Comparison of ENCODE assay signal across 1 cellular context in genomic region chr4:113784497-113785254, GRCh38.
TF ChIP-seq lines count a peak whose summit lies in the region.

No MANE protein-coding gene starts in this region.

TF ChIP-seq in HepG2, 621 proteins besides CTCF, POLR2A, EP300 and RAD21 (continued from another document):
- TF ChIP-seq MAX (IDR thresholded peaks at IDR 0.05) (no peak), ZBTB2 (CRISPR knock-in tag; IDR thresholded peaks at IDR 0.05; ENCODE audit: low read depth) (no peak), MXI1 (IDR thresholded peaks at IDR 0.05; ENCODE audit: borderline replicate concordance, low read depth, low read length) (no peak), ZSCAN9 (CRISPR knock-in tag; IDR thresholded peaks at IDR 0.05; ENCODE audit: borderline replicate concordance) (0 out of 2 replicates have a peak, but pooled peaks have one; percentile 57), ZNF549 (CRISPR knock-in tag; IDR thresholded peaks at IDR 0.05) (no peak), ZNF816 (CRISPR knock-in tag; IDR thresholded peaks at IDR 0.05; ENCODE audit: borderline replicate concordance) (no peak), ZBTB43 (CRISPR knock-in tag; conservative IDR thresholded peaks at IDR 0.05) (peak; percentile 98), KLF16 (CRISPR knock-in tag; IDR thresholded peaks at IDR 0.05) (peak in 1 of 2 experiments; percentile 44; a peak in 1 of 4 replicates), MATR3 (CRISPR knock-in tag; IDR thresholded peaks at IDR 0.05) (no peak), ZSCAN29 (CRISPR knock-in tag; conservative IDR thresholded peaks at IDR 0.05) (peak; percentile 64; the same call in 1 of the 2 replicates), BRD4 (CRISPR knock-in tag; IDR thresholded peaks at IDR 0.05) (no peak), ATF7-NPFF (CRISPR knock-in tag; IDR thresholded peaks at IDR 0.05; ENCODE audit: low read depth) (no peak), NFRKB (IDR thresholded peaks at IDR 0.05) (no peak), DPF2 (CRISPR knock-in tag; IDR thresholded peaks at IDR 0.05; ENCODE audit: borderline replicate concordance, low read depth) (peak; percentile 71; the same call in 1 of the 2 replicates), ATM (IDR thresholded peaks at IDR 0.05; ENCODE audit: borderline replicate concordance) (no peak), CREM (IDR thresholded peaks at IDR 0.05) (peak; percentile 38; the same call in 1 of the 2 replicates), CREM (CRISPR knock-in tag; IDR thresholded peaks at IDR 0.05) (no peak), ZBTB7B (CRISPR knock-in tag; IDR thresholded peaks at IDR 0.05) (no peak), E2F1 (CRISPR knock-in tag; IDR thresholded peaks at IDR 0.05) (no peak), ESRRA (CRISPR knock-in tag; IDR thresholded peaks at IDR 0.05; ENCODE audit: low read depth) (no peak), FOXA1 (IDR thresholded peaks at IDR 0.05) (no peak), FOXA1 (CRISPR knock-in tag; IDR thresholded peaks at IDR 0.05) (peak; percentile 77), ARNT (IDR thresholded peaks at IDR 0.05) (no peak), KIAA2018 (CRISPR knock-in tag; IDR thresholded peaks at IDR 0.05; ENCODE audit: borderline replicate concordance) (no peak), SSRP1 (CRISPR knock-in tag; IDR thresholded peaks at IDR 0.05) (no peak), TCF7L2 (IDR thresholded peaks at IDR 0.05; ENCODE audit: low read depth, low read length) (no peak), BRF2 (CRISPR knock-in tag; IDR thresholded peaks at IDR 0.05) (no peak), HOXA5 (CRISPR knock-in tag; IDR thresholded peaks at IDR 0.05) (0 out of 2 replicates have a peak, but pooled peaks have one; percentile 51), CEBPB (IDR thresholded peaks at IDR 0.05; ENCODE audit: borderline replicate concordance, low read depth, low read length) (peak; percentile 88), ZNF17 (CRISPR knock-in tag; IDR thresholded peaks at IDR 0.05) (no peak), ZFP90 (CRISPR knock-in tag; IDR thresholded peaks at IDR 0.05; ENCODE audit: borderline replicate concordance) (no peak), NR2F2 (IDR thresholded peaks at IDR 0.05; ENCODE audit: borderline replicate concordance, low read depth) (no peak), ZNF441 (CRISPR knock-in tag; IDR thresholded peaks at IDR 0.05; ENCODE audit: borderline replicate concordance) (no peak), IRF1 (CRISPR knock-in tag; IDR thresholded peaks at IDR 0.05; ENCODE audit: low read depth) (no peak), MEIS1 (CRISPR knock-in tag; IDR thresholded peaks at IDR 0.05; ENCODE audit: borderline replicate concordance) (no peak), GMEB2 (CRISPR knock-in tag; IDR thresholded peaks at IDR 0.05; ENCODE audit: low read depth) (no peak), KMT2B (CRISPR knock-in tag; IDR thresholded peaks at IDR 0.05) (no peak), RCOR2 (CRISPR knock-in tag; IDR thresholded peaks at IDR 0.05) (peak; percentile 41; the same call in 1 of the 2 replicates), DBP (CRISPR knock-in tag; IDR thresholded peaks at IDR 0.05; ENCODE audit: not compliant biosample characterization) (no peak), ZC3H4 (CRISPR knock-in tag; IDR thresholded peaks at IDR 0.05; ENCODE audit: borderline replicate concordance) (no peak), TARDBP (CRISPR knock-in tag; IDR thresholded peaks at IDR 0.05) (0 out of 2 replicates have a peak, but pooled peaks have one; percentile 41), RXRB (CRISPR knock-in tag; IDR thresholded peaks at IDR 0.05; ENCODE audit: borderline replicate concordance) (peak; percentile 61; the same call in 1 of the 2 replicates), FOXM1 (CRISPR knock-in tag; IDR thresholded peaks at IDR 0.05) (no peak), SP5 (CRISPR knock-in tag; IDR thresholded peaks at IDR 0.05; ENCODE audit: borderline replicate concordance, low read depth) (no peak), ZNF143 (CRISPR knock-in tag; IDR thresholded peaks at IDR 0.05) (no peak), HIC2 (CRISPR knock-in tag; IDR thresholded peaks at IDR 0.05; ENCODE audit: low read depth) (no peak)
